8 cellular contexts compared by ENCODE assay signal in the genomic region with DNA sequence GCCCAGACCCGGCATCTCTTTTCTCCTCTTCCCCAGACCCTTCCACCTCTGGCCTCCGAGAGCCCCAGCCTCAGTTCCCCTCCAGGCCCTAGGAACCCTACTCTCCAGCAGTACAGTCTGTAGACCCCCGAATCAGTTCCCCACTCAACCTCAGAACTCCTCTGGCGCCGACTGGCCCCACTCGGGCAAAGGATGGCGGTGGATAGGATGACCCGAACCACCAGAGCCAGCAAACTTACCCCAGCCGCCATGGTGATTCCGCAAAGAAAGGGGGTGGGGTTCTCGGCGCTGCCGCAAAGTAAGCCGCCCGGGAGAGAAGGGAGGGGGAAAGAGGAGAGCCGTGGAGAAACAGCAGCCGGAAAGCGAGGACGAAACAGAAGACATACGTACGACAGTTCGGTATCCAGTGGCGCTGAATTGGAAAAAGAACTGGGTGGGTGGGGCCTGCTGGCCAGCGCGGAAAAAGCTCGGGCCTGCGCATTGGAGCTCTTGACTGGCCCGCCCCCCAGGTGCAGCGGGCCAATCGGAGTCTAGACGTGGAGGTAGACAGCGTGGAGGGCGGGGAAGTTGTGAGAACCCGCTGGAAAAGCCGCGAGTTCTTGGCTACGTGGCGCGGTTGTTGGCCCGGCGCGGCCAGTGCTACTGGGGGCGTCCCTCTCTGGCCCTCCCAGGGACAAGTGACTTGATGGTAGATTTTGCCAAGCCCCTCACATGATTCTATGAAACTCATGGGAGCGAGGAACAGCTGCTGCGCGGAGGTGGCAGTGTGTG. TPM values are rescaled to one million over a fixed set of nuclear protein-coding genes. Genes with fewer than 3 reads are reported as not detected.
A peak's percentile ranks its signal among the peaks of the same experiment; 100 is the strongest.
DNase-seq lines count a peak whose midpoint lies in the region; ATAC-seq and TF ChIP-seq lines count a peak whose summit lies in the region.

A gene with protein sequence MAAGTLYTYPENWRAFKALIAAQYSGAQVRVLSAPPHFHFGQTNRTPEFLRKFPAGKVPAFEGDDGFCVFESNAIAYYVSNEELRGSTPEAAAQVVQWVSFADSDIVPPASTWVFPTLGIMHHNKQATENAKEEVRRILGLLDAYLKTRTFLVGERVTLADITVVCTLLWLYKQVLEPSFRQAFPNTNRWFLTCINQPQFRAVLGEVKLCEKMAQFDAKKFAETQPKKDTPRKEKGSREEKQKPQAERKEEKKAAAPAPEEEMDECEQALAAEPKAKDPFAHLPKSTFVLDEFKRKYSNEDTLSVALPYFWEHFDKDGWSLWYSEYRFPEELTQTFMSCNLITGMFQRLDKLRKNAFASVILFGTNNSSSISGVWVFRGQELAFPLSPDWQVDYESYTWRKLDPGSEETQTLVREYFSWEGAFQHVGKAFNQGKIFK (minus strand): TSS at position 300 of the 771 bp plus-strand sequence. CDS start 49 bp downstream, at position 251.

- peak within 1 kb of the TSS; percentile 86 for H3K9ac ChIP-seq in muscle layer of colon (ENCODE audit: low read length)

- H3K27ac ChIP-seq in muscle layer of colon (ENCODE audit: low read depth, low read length) = peak within 1 kb of the TSS; percentile 94

- peak within 1 kb of the TSS; percentile 100 for H3K27ac Mint-ChIP-seq in activated T-cell treated with anti-CD3 and anti-CD28 coated beads, Interleukin-2, amount 50 U/mL, for 24 hours

- peak within 1 kb of the TSS; percentile 79 to 96 for H3K4me3 ChIP-seq in muscle layer of colon (ENCODE audit: low read depth in 1 of 2, low read length in 2 of 2)

- H3K4me1 ChIP-seq in muscle layer of colon (ENCODE audit: insufficient read depth, low read length) = peaks cover 23% of the 10 kb centered on the region

- peaks cover 54% of the 10 kb centered on the region for H3K36me3 ChIP-seq in muscle layer of colon (ENCODE audit: insufficient read depth, low read length)

- in situ Hi-C loops in KBM-7 (cut with MboI; ENCODE audit: low pct_unique_long_range_greater_than_20kb, low sequenced_read_pairs) = no loop called here

- H3K27me3 Mint-ChIP-seq in activated T-cell treated with anti-CD3 and anti-CD28 coated beads, Interleukin-2, amount 50 U/mL, for 24 hours = no peaks in the 10 kb centered on the region

- ATAC-seq in GM21717 (IDR thresholded peaks at IDR 0.05; ENCODE audit: unreplicated experiment) = peak; percentile 70

- peaks cover 99% of the 10 kb centered on the region for H3K36me3 Mint-ChIP-seq in activated T-cell treated with anti-CD3 and anti-CD28 coated beads, Interleukin-2, amount 50 U/mL, for 24 hours (ENCODE audit: low read depth)

- DNase-seq in DMS153 treated with DMSO at 0.1 percent for 48 hours (lab: John Stamatoyannopoulos, UW; ENCODE audit: unreplicated experiment) = peak; percentile 99
- DNase-seq in KBM-7 = peak; percentile 100
- peak; percentile 97 for DNase-seq in activated T-cell treated with anti-CD3 and anti-CD28 coated beads, Interleukin-2, amount 50 U/mL, for 24 hours
- DNase-seq in erythroblast (lab: John Stamatoyannopoulos, UW) = peak; percentile 100
- DNase-seq in stimulated activated CD8-positive, alpha-beta memory T cell treated with anti-CD3 and anti-CD28 coated beads, Interleukin-7, amount 100 ng/mL, for 24 hours (ENCODE audit: low read depth) = peak; percentile 93

- no peaks in the 10 kb centered on the region for H3K9me3 ChIP-seq in muscle layer of colon (ENCODE audit: low read length)

- TF ChIP-seq POLR2A in erythroblast (IDR thresholded peaks at IDR 0.05; ENCODE audit: low read length) = peak; percentile 76

- no peaks in the 10 kb centered on the region for H3K9me3 Mint-ChIP-seq in activated T-cell treated with anti-CD3 and anti-CD28 coated beads, Interleukin-2, amount 50 U/mL, for 24 hours

- peak within 1 kb of the TSS; percentile 99 for H3K4me3 Mint-ChIP-seq in activated T-cell treated with anti-CD3 and anti-CD28 coated beads, Interleukin-2, amount 50 U/mL, for 24 hours

- peaks cover 54% of the 10 kb centered on the region for H3K4me1 Mint-ChIP-seq in activated T-cell treated with anti-CD3 and anti-CD28 coated beads, Interleukin-2, amount 50 U/mL, for 24 hours (ENCODE audit: low read depth)

- no peaks in the 10 kb centered on the region for H3K27me3 ChIP-seq in muscle layer of colon (ENCODE audit: control insufficient read depth in 1 of 2, insufficient read depth in 2 of 2, low read length in 2 of 2)

TF ChIP-seq in PFSK-1, 5 proteins besides CTCF, POLR2A, EP300 and RAD21:
- TF ChIP-seq TAF1 (IDR thresholded peaks at IDR 0.05; ENCODE audit: borderline replicate concordance, insufficient read depth, low read length) (peak; percentile 99), SIN3A (IDR thresholded peaks at IDR 0.05; ENCODE audit: borderline replicate concordance, insufficient read depth, low read length) (peak; percentile 32; the same call in 1 of the 2 replicates), POLR2AphosphoS5 (IDR thresholded peaks at IDR 0.05; ENCODE audit: low read depth, low read length) (peak; percentile 94), FOXP2 (optimal IDR thresholded peaks at IDR 0.05; ENCODE audit: borderline replicate concordance, extremely low read depth, extremely low read length, insufficient read depth) (no peak)
- TF ChIP-seq, protein P1, sequence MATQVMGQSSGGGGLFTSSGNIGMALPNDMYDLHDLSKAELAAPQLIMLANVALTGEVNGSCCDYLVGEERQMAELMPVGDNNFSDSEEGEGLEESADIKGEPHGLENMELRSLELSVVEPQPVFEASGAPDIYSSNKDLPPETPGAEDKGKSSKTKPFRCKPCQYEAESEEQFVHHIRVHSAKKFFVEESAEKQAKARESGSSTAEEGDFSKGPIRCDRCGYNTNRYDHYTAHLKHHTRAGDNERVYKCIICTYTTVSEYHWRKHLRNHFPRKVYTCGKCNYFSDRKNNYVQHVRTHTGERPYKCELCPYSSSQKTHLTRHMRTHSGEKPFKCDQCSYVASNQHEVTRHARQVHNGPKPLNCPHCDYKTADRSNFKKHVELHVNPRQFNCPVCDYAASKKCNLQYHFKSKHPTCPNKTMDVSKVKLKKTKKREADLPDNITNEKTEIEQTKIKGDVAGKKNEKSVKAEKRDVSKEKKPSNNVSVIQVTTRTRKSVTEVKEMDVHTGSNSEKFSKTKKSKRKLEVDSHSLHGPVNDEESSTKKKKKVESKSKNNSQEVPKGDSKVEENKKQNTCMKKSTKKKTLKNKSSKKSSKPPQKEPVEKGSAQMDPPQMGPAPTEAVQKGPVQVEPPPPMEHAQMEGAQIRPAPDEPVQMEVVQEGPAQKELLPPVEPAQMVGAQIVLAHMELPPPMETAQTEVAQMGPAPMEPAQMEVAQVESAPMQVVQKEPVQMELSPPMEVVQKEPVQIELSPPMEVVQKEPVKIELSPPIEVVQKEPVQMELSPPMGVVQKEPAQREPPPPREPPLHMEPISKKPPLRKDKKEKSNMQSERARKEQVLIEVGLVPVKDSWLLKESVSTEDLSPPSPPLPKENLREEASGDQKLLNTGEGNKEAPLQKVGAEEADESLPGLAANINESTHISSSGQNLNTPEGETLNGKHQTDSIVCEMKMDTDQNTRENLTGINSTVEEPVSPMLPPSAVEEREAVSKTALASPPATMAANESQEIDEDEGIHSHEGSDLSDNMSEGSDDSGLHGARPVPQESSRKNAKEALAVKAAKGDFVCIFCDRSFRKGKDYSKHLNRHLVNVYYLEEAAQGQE (IDR thresholded peaks at IDR 0.05; ENCODE audit: insufficient read depth in 1 of 2, low read depth in 2 of 2, low read length in 2 of 2) = peak in 1 of 2 experiments; percentile 77; a peak in 1 of 4 replicates
TF ChIP-seq in PFSK-1: peak in this region for 4.

RNA-seq across cellular contexts. Expression of the gene that starts here (rescaled TPM):
- 2,396 TPM for polyA plus RNA-seq in PFSK-1 (2012; ENCODE audit: insufficient read length, low read depth)

Comparison
In these comparisons a context has a peak if more than half of its experiments do, and no peak if none do; other contexts are left out.
1. Peak in every context shown above with its lines: DNase-seq, ATAC-seq, H3K4me3 ChIP-seq and H3K27ac ChIP-seq.